ENCODE assay signal across 14 cellular contexts in the genomic region with DNA sequence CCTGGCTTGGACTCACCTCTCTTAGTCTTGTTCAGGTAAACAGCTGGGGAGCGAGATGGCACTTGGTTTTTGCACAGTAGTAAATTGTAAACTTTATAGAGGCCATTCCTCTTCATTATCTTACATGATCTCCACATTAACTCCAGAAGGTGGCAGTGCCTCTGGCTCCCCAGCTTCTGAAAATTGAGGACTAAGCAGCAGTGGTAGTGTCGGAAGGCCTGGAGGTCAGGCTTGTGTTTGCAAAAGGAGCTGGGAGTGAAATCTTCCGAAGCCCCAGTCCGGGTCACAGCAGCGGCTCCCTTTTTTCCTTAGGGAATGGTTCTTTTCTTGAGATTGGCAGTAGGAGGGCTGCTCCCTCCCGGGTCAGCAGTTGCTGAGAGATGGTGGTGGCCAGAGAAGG.
A peak's percentile ranks its signal among the peaks of the same experiment; 100 is the strongest.
DNase-seq lines count a peak whose midpoint lies in the region; TF ChIP-seq lines count a peak whose summit lies in the region.
"Had no signal": no experiment of that assay in that cellular context is flagged by ENCODE, and none has a peak within 500 bp of the region (broad histone marks: within the 10 kb centered on the region; RNA-seq: fewer than 3 reads in every experiment).

No MANE protein-coding gene starts in this region.

- CTCF ChIA-PET in AG04450 (lab: Charles Lee) = no interaction called here

- H2BK120ac ChIP-seq in trophoblast cell (ENCODE audit: insufficient read depth, low read length, poor library complexity) = no peak overlapping the region

- POLR2A ChIA-PET in AG04450 (lab: Yijun Ruan, JAX) = no interaction called here

- H2AK5ac ChIP-seq in trophoblast cell (ENCODE audit: low read length) = no peak overlapping the region

- H2BK12ac ChIP-seq in trophoblast cell (ENCODE audit: low read length) = no peak overlapping the region

- H3K18ac ChIP-seq in trophoblast cell (ENCODE audit: low read length) = no peak overlapping the region

- peaks cover 5% of the 10 kb centered on the region for H3K79me1 ChIP-seq in trophoblast cell (ENCODE audit: low read length)

- peak overlapping the region; percentile 4 for H2BK5ac ChIP-seq in trophoblast cell (ENCODE audit: low read depth, low read length, poor library complexity)

- TF ChIP-seq CTCF in AG04450 (IDR thresholded peaks at IDR 0.05; ENCODE audit: low read depth, low read length) (no peak), fibroblast of lung (conservative IDR thresholded peaks at IDR 0.05 in 1 of 2, IDR thresholded peaks at IDR 0.05 in 1 of 2; ENCODE audit: low read depth in 1 of 2, low read length in 2 of 2) (peak in 1 of 2 donors; percentile 26), GM20000 (IDR thresholded peaks at IDR 0.05; ENCODE audit: extremely low read depth, missing control alignments) (no peak)

- H3K14ac ChIP-seq in trophoblast cell (ENCODE audit: low read length) = no peak overlapping the region

- no peaks in the 10 kb centered on the region for H4K20me1 ChIP-seq in fibroblast of lung (ENCODE audit: control insufficient read depth, extremely low read depth, insufficient read depth, low read length)

- H3K4me3 ChIP-seq in AG04450 (ENCODE audit: low read depth, low read length) (no peak overlapping the region), fibroblast of lung (replicated peaks in 1 of 4; ENCODE audit: control extremely low read depth in 1 of 4, insufficient read depth in 1 of 4, low read depth in 3 of 4, low read length in 4 of 4) (no peak overlapping the region), trophoblast cell (ENCODE audit: low read depth, low read length) (no peak overlapping the region)

- H4K12ac ChIP-seq in trophoblast cell (ENCODE audit: low read depth, low read length) = no peak overlapping the region

- H3K4me1 ChIP-seq in fibroblast of lung (ENCODE audit: control insufficient read depth, extremely low read depth, insufficient read depth, low read length) (peaks cover 26% of the 10 kb centered on the region), trophoblast cell (ENCODE audit: control insufficient read depth in 1 of 2, insufficient read depth in 2 of 2, low read length in 2 of 2) (peaks cover 5 to 27% of the 10 kb centered on the region in 2 experiments)

- H3K27ac ChIP-seq in AG04450 (ENCODE audit: low read depth, low read length) = peak overlapping the region; percentile 31
- peak overlapping the region; percentile 27 for H3K27ac ChIP-seq in fibroblast of lung (ENCODE audit: insufficient read depth, low read length)
- H3K27ac ChIP-seq in trophoblast cell (ENCODE audit: low read depth, low read length) = no peak overlapping the region
- H3K27ac ChIP-seq in caudate nucleus (ENCODE audit: low read depth, low read length) = no peak overlapping the region

- H3K36me3 ChIP-seq in fibroblast of lung (ENCODE audit: control insufficient read depth, insufficient read depth, low read length) (peaks cover 3% of the 10 kb centered on the region), trophoblast cell (ENCODE audit: control insufficient read depth in 1 of 2, insufficient read depth in 2 of 2, low read length in 2 of 2) (peaks cover 4 to 6% of the 10 kb centered on the region in 2 experiments)

- H3K23ac ChIP-seq in trophoblast cell (ENCODE audit: low read length) = no peak overlapping the region

- H3K4ac ChIP-seq in trophoblast cell (ENCODE audit: low read depth, low read length) = no peak overlapping the region

- H4K8ac ChIP-seq in trophoblast cell (ENCODE audit: low read depth, low read length) = no peak overlapping the region

- H3K27me3 ChIP-seq in AG04450 (ENCODE audit: control insufficient read depth, insufficient read depth, low read length) (no peaks in the 10 kb centered on the region), fibroblast of lung (ENCODE audit: control insufficient read depth, insufficient read depth, low read length) (no peaks in the 10 kb centered on the region), trophoblast cell (ENCODE audit: insufficient read depth, low read length) (no peaks in the 10 kb centered on the region)
- H3K27me3 ChIP-seq: BE2C had no signal

- WGBS in trophoblast cell (ENCODE audit: extremely low coverage, insufficient coverage, insufficient read length) = no CpG with 5 or more reads among the region's 6 CpGs

- H3K9me3 ChIP-seq in AG04450 (ENCODE audit: control insufficient read depth, insufficient read depth, low read length) (no peaks in the 10 kb centered on the region), fibroblast of lung (ENCODE audit: control insufficient read depth, insufficient read depth, low read depth, low read length) (no peaks in the 10 kb centered on the region), trophoblast cell (ENCODE audit: insufficient read depth, low read depth, low read length) (no peaks in the 10 kb centered on the region)
- H3K9me3 ChIP-seq: BE2C had no signal

- peak overlapping the region; percentile 80 for H3K4me2 ChIP-seq in fibroblast of lung (ENCODE audit: extremely low read depth, insufficient read depth, low read length)
- H3K4me2 ChIP-seq in trophoblast cell (ENCODE audit: low read length) = no peak overlapping the region

- no peak overlapping the region for H4K91ac ChIP-seq in trophoblast cell (ENCODE audit: low read depth, low read length)

- H3K79me2 ChIP-seq in fibroblast of lung (ENCODE audit: control insufficient read depth, insufficient read depth, low read length) (peaks cover 46% of the 10 kb centered on the region), trophoblast cell (ENCODE audit: control insufficient read depth, insufficient read depth, low read length, poor library complexity) (peaks cover 2% of the 10 kb centered on the region)

- H2AFZ ChIP-seq in fibroblast of lung (ENCODE audit: low read length) (no peak overlapping the region), trophoblast cell (ENCODE audit: insufficient read depth, low read length, poor library complexity) (no peak overlapping the region)

- H3K9ac ChIP-seq in fibroblast of lung (ENCODE audit: insufficient read depth, low read length) = no peak overlapping the region
- H3K9ac ChIP-seq in trophoblast cell (ENCODE audit: low read length) = no peak overlapping the region

- DNase-seq in AG04450 (ENCODE audit: low read depth, low spot score) = no peak
- peak; percentile 16 for DNase-seq in NCI-H446 treated with DMSO at 0.1 percent for 48 hours (lab: John Stamatoyannopoulos, UW)
- peak in 1 of 2 donors; percentile 49 for DNase-seq in fibroblast of lung (ENCODE audit: low read depth in 2 of 2)
- no peak for DNase-seq in trophoblast cell
- no peak for DNase-seq in NCI-H2171 (lab: John Stamatoyannopoulos, UW)
- DNase-seq in GM20000 (ENCODE audit: low spot score) = no peak
- DNase-seq in NCI-H748 treated with DMSO at 0.1 percent for 48 hours (lab: John Stamatoyannopoulos, UW) = no peak
- no peak for DNase-seq in caudate nucleus (lab: John Stamatoyannopoulos, UW)
- DNase-seq: activated CD4-positive, CD25-positive, alpha-beta regulatory T cell treated with anti-CD3 and anti-CD28 coated beads, Interleukin-2, amount 50 U/mL, for 72 hours; BE2C; cerebellar nuclear complex; HCEC 1CT; NCI-H2227 treated with DMSO at 0.1 percent for 48 hours; SHP77 treated with DMSO at 0.1 percent for 48 hours had no signal

Comparison
In these comparisons a context has a peak if more than half of its experiments do, and no peak if none do; other contexts are left out.
1. H3K27ac ChIP-seq: peak in AG04450 (single experiment) and fibroblast of lung (single experiment); none in trophoblast cell (single experiment) and caudate nucleus (single experiment).